Comparison of ENCODE assay signal across 16 cellular contexts in the genomic region with DNA sequence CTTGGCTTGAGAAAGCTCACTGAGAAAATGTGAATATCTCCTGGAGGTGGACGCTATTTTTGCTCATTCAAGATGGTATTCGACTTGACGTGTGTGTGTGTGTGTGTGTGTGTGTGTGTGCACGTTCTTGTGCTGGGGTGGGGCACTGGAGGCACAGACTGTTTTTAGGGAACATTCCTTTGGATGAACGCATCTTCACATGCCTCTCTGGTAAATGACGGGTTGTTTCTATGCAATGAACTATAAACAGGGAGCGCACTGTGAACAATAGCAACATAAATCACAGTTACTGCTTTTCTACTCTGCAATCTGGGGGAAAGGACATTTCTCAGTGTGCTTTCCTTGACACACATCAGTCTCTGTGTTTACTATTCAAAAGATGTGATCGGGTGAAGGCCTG.
A peak's percentile ranks its signal among the peaks of the same experiment; 100 is the strongest.
DNase-seq lines count a peak whose midpoint lies in the region; ATAC-seq and TF ChIP-seq lines count a peak whose summit lies in the region.
"Had no signal": no experiment of that assay in that cellular context is flagged by ENCODE, and none has a peak within 500 bp of the region (broad histone marks: within the 10 kb centered on the region; RNA-seq: fewer than 3 reads in every experiment).

No MANE protein-coding gene starts in this region.

- no peak for TF ChIP-seq CTCF in neural progenitor cell (IDR thresholded peaks at IDR 0.05)
- TF ChIP-seq CTCF in vagina (IDR thresholded peaks at IDR 0.05) = no peak

- H3K79me2 ChIP-seq in neural progenitor cell (ENCODE audit: low read depth) = no peaks in the 10 kb centered on the region

- DNase-seq in NCI-H2227 treated with DMSO at 0.1 percent for 48 hours (lab: John Stamatoyannopoulos, UW) (peak; percentile 33), fibroblast of peridontal ligament (ENCODE audit: extremely low read depth) (peak; percentile 78), neural progenitor cell (ENCODE audit: low spot score) (no peak), vagina (ENCODE audit: extremely low spot score in 2 of 2) (no peak), medulla oblongata (ENCODE audit: extremely low spot score) (no peak)
- DNase-seq: activated CD4-positive, alpha-beta T cell treated with anti-CD3 and anti-CD28 coated beads, Interleukin-2, amount 50 U/mL, for 4 hours; activated naive CD4-positive, alpha-beta T cell treated with anti-CD3 and anti-CD28 coated beads for 36 hours; colonic mucosa; NCI-H1694; NCI-H446 treated with DMSO at 0.1 percent for 48 hours; right lobe of liver; stimulated activated CD4-positive, alpha-beta T cell treated with anti-CD3 and anti-CD28 coated beads, Interleukin-4, amount 100 ng/mL, for 1 hour had no signal

- no peaks in the 10 kb centered on the region for H3K36me3 ChIP-seq in neural progenitor cell
- H3K36me3 ChIP-seq in vagina = no peaks in the 10 kb centered on the region
- H3K36me3 ChIP-seq: colonic mucosa, right lobe of liver had no signal

- H3K27ac Mint-ChIP-seq in neural progenitor cell = peak overlapping the region; percentile 35
- H3K27ac Mint-ChIP-seq: activated naive CD4-positive, alpha-beta T cell treated with anti-CD3 and anti-CD28 coated beads for 36 hours; memory B cell had no signal

- no peaks in the 10 kb centered on the region for H4K20me1 ChIP-seq in neural progenitor cell (ENCODE audit: low read depth)

- no peak overlapping the region for H3K9ac ChIP-seq in neural progenitor cell

- H3K27ac ChIP-seq in neural progenitor cell (no peak overlapping the region), vagina (peak overlapping the region; percentile 86)
- H3K27ac ChIP-seq: C4-2B, colonic mucosa, right lobe of liver had no signal

- intact Hi-C loops in vagina (cut with DNase I) = no loop called here

- no peak overlapping the region for H3K4me2 ChIP-seq in neural progenitor cell

- H3F3A ChIP-seq in neural progenitor cell (ENCODE audit: low read depth) = no peaks in the 10 kb centered on the region

- no peak for ATAC-seq in HG03039 (IDR thresholded peaks at IDR 0.05; ENCODE audit: unreplicated experiment)
- ATAC-seq in esophagus mucosa = no peak
- ATAC-seq: right lobe of liver had no signal

- peaks cover 33% of the 10 kb centered on the region for H3K4me1 Mint-ChIP-seq in neural progenitor cell
- H3K4me1 Mint-ChIP-seq: memory B cell had no signal

- H3K27me3 ChIP-seq in neural progenitor cell (no peaks in the 10 kb centered on the region), vagina (no peaks in the 10 kb centered on the region)
- H3K27me3 ChIP-seq: colonic mucosa, right lobe of liver had no signal

- H3K4me1 ChIP-seq in neural progenitor cell (peaks cover 4% of the 10 kb centered on the region), vagina (peaks cover 11% of the 10 kb centered on the region)
- H3K4me1 ChIP-seq: right lobe of liver had no signal

- H3K4me3 Mint-ChIP-seq in neural progenitor cell = no peak overlapping the region
- H3K4me3 Mint-ChIP-seq: activated naive CD4-positive, alpha-beta T cell treated with anti-CD3 and anti-CD28 coated beads for 36 hours; memory B cell had no signal

- H3K27me3 Mint-ChIP-seq in neural progenitor cell (ENCODE audit: insufficient read depth, low read depth) = peaks cover 14% of the 10 kb centered on the region

- no peak for TF ChIP-seq POLR2A in vagina (IDR thresholded peaks at IDR 0.05)

- no peaks in the 10 kb centered on the region for H3K9me3 Mint-ChIP-seq in neural progenitor cell
- H3K9me3 Mint-ChIP-seq: activated naive CD4-positive, alpha-beta T cell treated with anti-CD3 and anti-CD28 coated beads for 36 hours; memory B cell had no signal

- H3K4me3 ChIP-seq in neural progenitor cell (no peak overlapping the region), vagina (no peak overlapping the region)
- H3K4me3 ChIP-seq: colonic mucosa, right lobe of liver had no signal

- no peaks in the 10 kb centered on the region for H3K36me3 Mint-ChIP-seq in neural progenitor cell
- H3K36me3 Mint-ChIP-seq: memory B cell had no signal

- H3K9me3 ChIP-seq in neural progenitor cell (ENCODE audit: low read depth) (no peaks in the 10 kb centered on the region), vagina (no peaks in the 10 kb centered on the region)
- H3K9me3 ChIP-seq: colonic mucosa, right lobe of liver had no signal

- no peak overlapping the region for H2AFZ ChIP-seq in neural progenitor cell (replicated peaks)

Comparison
In these comparisons a context has a peak if more than half of its experiments do, and no peak if none do; other contexts are left out.
1. DNase-seq: peak in NCI-H2227 treated with DMSO at 0.1 percent for 48 hours (single experiment) and fibroblast of peridontal ligament (single experiment); none in neural progenitor cell (single experiment), vagina (0 of 2) and medulla oblongata (single experiment).